26 cellular contexts compared by ENCODE assay signal in genomic region chr7:45230611-45231165, GRCh38.
"Had no signal": no experiment of that assay in that cellular context is flagged by ENCODE, and none has a peak within 500 bp of the region (broad histone marks: within the 10 kb centered on the region; RNA-seq: fewer than 3 reads in every experiment).

No MANE protein-coding gene starts in this region.

- H3K27ac ChIP-seq: SJSA1 had no signal

- FAIRE-seq: bronchial epithelial cell, TTC549 had no signal

- H3K27ac Mint-ChIP-seq: activated CD4-positive, alpha-beta T cell treated with anti-CD3 and anti-CD28 coated beads, Interleukin-2, amount 10 ng/mL, durations not matched to agents 24 days and 14 days; activated CD8-positive, alpha-beta T cell treated with anti-CD3 and anti-CD28 coated beads, Interleukin-2, amount 10 ng/mL, durations not matched to agents 7 days and 5 days; activated naive CD4-positive, alpha-beta T cell treated with anti-CD3 and anti-CD28 coated beads, Interleukin-2, amount 10 ng/mL, durations not matched to agents 7 days and 5 days; activated naive CD8-positive, alpha-beta T cell; activated naive CD8-positive, alpha-beta T cell treated with anti-CD3 and anti-CD28 coated beads, Interleukin-2, amount 50 U/mL, for 24 hours; activated T-helper 1 cell treated with anti-CD3 and anti-CD28 coated beads, Interleukin-12 subunit alpha, Interleukin-12 subunit beta, Interleukin-2, Interleukin-4 antibody, amounts not matched to agents 30 ng/mL and 10 ng/mL and 1 ng/mL, durations not matched to agents 14 hours and 24 hours and 36 hours; brain; T-helper 1 cell treated with Interleukin-12 subunit alpha and Interleukin-12 subunit beta and Interleukin-4 antibody, amounts not matched to agents 30 μg/mL and 1 μg/mL, for 36 hours; T-helper 2 cell treated with Interferon-gamma antibody and Interleukin-4, amounts not matched to agents 5 μg/mL and 100 μg/mL, for 36 hours had no signal

- H3K9me2 ChIP-seq: SK-N-SH had no signal

- H3K4me3 ChIP-seq: SJSA1 had no signal

- H3K36me3 Mint-ChIP-seq: activated naive CD4-positive, alpha-beta T cell treated with anti-CD3 and anti-CD28 coated beads, Interleukin-2, amount 10 ng/mL, durations not matched to agents 7 days and 5 days; activated naive CD8-positive, alpha-beta T cell; brain had no signal

- DNase-seq: activated CD4-positive, alpha-beta T cell treated with anti-CD3 and anti-CD28 coated beads, Interleukin-2, amount 10 ng/mL, durations not matched to agents 24 days and 14 days; activated CD4-positive, alpha-beta T cell treated with anti-CD3 and anti-CD28 coated beads, Interleukin-2, amount 50 U/mL, for 4 hours; activated CD8-positive, alpha-beta T cell treated with anti-CD3 and anti-CD28 coated beads, Interleukin-2, amount 10 ng/mL, durations not matched to agents 7 days and 5 days; activated effector memory CD4-positive, alpha-beta T cell treated with Interleukin-2 at 50 U/mL for 16 hours; activated naive CD4-positive, alpha-beta T cell treated with anti-CD3 and anti-CD28 coated beads, Interleukin-2, amount 10 ng/mL, durations not matched to agents 7 days and 5 days; activated naive CD8-positive, alpha-beta T cell treated with anti-CD3 and anti-CD28 coated beads, Interleukin-2, amount 50 U/mL, for 24 hours; activated T-cell treated with anti-CD3 and anti-CD28 coated beads for 4 hours; activated T-cell treated with anti-CD3 and anti-CD28 coated beads, Interleukin-2, amount 50 U/mL, for 4 hours; anterior cingulate cortex; central memory CD4-positive, alpha-beta T cell; NCI-H1092 treated with DMSO at 0.1 percent for 48 hours; NCI-H1417 treated with DMSO at 0.1 percent for 48 hours; NCI-H187 treated with DMSO at 0.1 percent for 48 hours; NCI-H2081; NCI-H345; NCI-H524 treated with DMSO at 0.1 percent for 48 hours; SHP77 treated with DMSO at 0.1 percent for 48 hours; SK-N-SH had no signal

- H3K36me3 ChIP-seq: SJSA1 had no signal

- ATAC-seq: activated CD8-positive, alpha-beta T cell treated with anti-CD3 and anti-CD28 coated beads, Interleukin-2, amount 10 ng/mL, durations not matched to agents 7 days and 5 days; activated naive CD8-positive, alpha-beta T cell treated with anti-CD3 and anti-CD28 coated beads, Interleukin-2, amount 50 U/mL, for 24 hours; activated T-cell treated with anti-CD3 and anti-CD28 coated beads, Interleukin-2, amount 50 U/mL, for 4 hours had no signal

- H3K9ac ChIP-seq: SK-N-SH had no signal

- H3K4me3 Mint-ChIP-seq: activated CD4-positive, alpha-beta T cell treated with anti-CD3 and anti-CD28 coated beads, Interleukin-2, amount 10 ng/mL, durations not matched to agents 24 days and 14 days; activated CD8-positive, alpha-beta T cell treated with anti-CD3 and anti-CD28 coated beads, Interleukin-2, amount 10 ng/mL, durations not matched to agents 7 days and 5 days; activated naive CD4-positive, alpha-beta T cell treated with anti-CD3 and anti-CD28 coated beads, Interleukin-2, amount 10 ng/mL, durations not matched to agents 7 days and 5 days; activated naive CD8-positive, alpha-beta T cell; activated naive CD8-positive, alpha-beta T cell treated with anti-CD3 and anti-CD28 coated beads, Interleukin-2, amount 50 U/mL, for 24 hours; activated T-cell treated with anti-CD3 and anti-CD28 coated beads, Interleukin-2, amount 50 U/mL, for 4 hours; activated T-helper 1 cell treated with anti-CD3 and anti-CD28 coated beads, Interleukin-12 subunit alpha, Interleukin-12 subunit beta, Interleukin-2, Interleukin-4 antibody, amounts not matched to agents 30 ng/mL and 10 ng/mL and 1 ng/mL, durations not matched to agents 14 hours and 24 hours and 36 hours; brain; T-helper 1 cell treated with Interleukin-12 subunit alpha and Interleukin-12 subunit beta and Interleukin-4 antibody, amounts not matched to agents 30 μg/mL and 1 μg/mL, for 36 hours; T-helper 2 cell treated with Interferon-gamma antibody and Interleukin-4, amounts not matched to agents 5 μg/mL and 100 μg/mL, for 36 hours had no signal

- H3K4me2 ChIP-seq: SK-N-SH had no signal

- H3K9me3 ChIP-seq: SJSA1, SK-N-SH had no signal

- H3K9me3 Mint-ChIP-seq: activated CD4-positive, alpha-beta T cell treated with anti-CD3 and anti-CD28 coated beads, Interleukin-2, amount 10 ng/mL, durations not matched to agents 24 days and 14 days; activated naive CD4-positive, alpha-beta T cell treated with anti-CD3 and anti-CD28 coated beads, Interleukin-2, amount 10 ng/mL, durations not matched to agents 7 days and 5 days; activated naive CD8-positive, alpha-beta T cell treated with anti-CD3 and anti-CD28 coated beads, Interleukin-2, amount 50 U/mL, for 24 hours; activated T-cell treated with anti-CD3 and anti-CD28 coated beads, Interleukin-2, amount 50 U/mL, for 4 hours; activated T-helper 1 cell treated with anti-CD3 and anti-CD28 coated beads, Interleukin-12 subunit alpha, Interleukin-12 subunit beta, Interleukin-2, Interleukin-4 antibody, amounts not matched to agents 30 ng/mL and 10 ng/mL and 1 ng/mL, durations not matched to agents 14 hours and 24 hours and 36 hours; brain; T-helper 1 cell treated with Interleukin-12 subunit alpha and Interleukin-12 subunit beta and Interleukin-4 antibody, amounts not matched to agents 30 μg/mL and 1 μg/mL, for 36 hours; T-helper 2 cell treated with Interferon-gamma antibody and Interleukin-4, amounts not matched to agents 5 μg/mL and 100 μg/mL, for 36 hours had no signal

- H3K4me1 Mint-ChIP-seq: activated naive CD8-positive, alpha-beta T cell treated with anti-CD3 and anti-CD28 coated beads, Interleukin-2, amount 50 U/mL, for 24 hours had no signal
